In the genomic region with DNA sequence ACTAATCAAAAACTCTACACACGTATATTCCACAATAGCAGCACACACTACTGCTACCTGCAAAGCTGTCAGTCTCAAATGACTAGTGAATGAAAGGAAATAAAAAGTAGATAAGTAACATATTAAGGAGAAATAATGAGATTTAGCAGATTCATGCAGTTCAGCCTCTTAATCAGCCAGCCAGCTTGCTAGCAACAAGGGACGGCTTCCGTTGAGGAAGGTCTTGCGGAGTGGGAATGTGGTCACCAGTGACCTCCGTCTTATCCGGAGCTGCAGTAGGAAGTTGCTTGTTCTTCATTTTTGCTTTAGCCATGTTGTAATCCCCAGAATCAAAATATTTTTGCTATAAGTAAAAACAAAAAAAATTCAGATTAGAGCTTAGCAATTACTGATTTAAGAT, we compare ENCODE assay signal across 25 cellular contexts. TPM values are rescaled to one million over a fixed set of nuclear protein-coding genes. Genes with fewer than 3 reads are reported as not detected.
A peak's percentile ranks its signal among the peaks of the same experiment; 100 is the strongest.
DNase-seq lines count a peak whose midpoint lies in the region; ATAC-seq and TF ChIP-seq lines count a peak whose summit lies in the region.
"Had no signal": no experiment of that assay in that cellular context is flagged by ENCODE, and none has a peak within 500 bp of the region (broad histone marks: within the 10 kb centered on the region; RNA-seq: fewer than 3 reads in every experiment).

No MANE protein-coding gene starts in this region.

- H3K27ac Mint-ChIP-seq in glutamatergic neuron (ENCODE audit: unreplicated experiment), result no peak overlapping the region
- H3K27ac Mint-ChIP-seq: activated naive CD4-positive, alpha-beta T cell treated with anti-CD3 and anti-CD28 coated beads for 36 hours had no signal

- no peaks in the 10 kb centered on the region for H3K4me1 Mint-ChIP-seq in glutamatergic neuron (ENCODE audit: low read depth, unreplicated experiment)

- H3K4me3 Mint-ChIP-seq in glutamatergic neuron (ENCODE audit: unreplicated experiment), result no peak overlapping the region
- H3K4me3 Mint-ChIP-seq: activated naive CD4-positive, alpha-beta T cell treated with anti-CD3 and anti-CD28 coated beads for 36 hours had no signal

- H3K4me3 ChIP-seq in left ventricle myocardium inferior, result no peak overlapping the region
- H3K4me3 ChIP-seq in skeletal muscle tissue (ENCODE audit: low read length in 3 of 3), result no peak overlapping the region
- H3K4me3 ChIP-seq: coronary artery, GM23248 had no signal

- H3K27me3 ChIP-seq in left ventricle myocardium inferior (ENCODE audit: low read depth), result no peaks in the 10 kb centered on the region
- H3K27me3 ChIP-seq in skeletal muscle tissue (ENCODE audit: control insufficient read depth in 3 of 3, insufficient read depth in 3 of 3, low read length in 3 of 3), result no peaks in the 10 kb centered on the region

- TF ChIP-seq CTCF in left ventricle myocardium inferior (IDR thresholded peaks at IDR 0.05; ENCODE audit: borderline replicate concordance) (no peak), glutamatergic neuron (IDR thresholded peaks at IDR 0.05; ENCODE audit: partially characterized antibody, unreplicated experiment) (no peak)

- H3K27ac ChIP-seq in left ventricle myocardium inferior (replicated peaks) (no peak overlapping the region), skeletal muscle tissue (ENCODE audit: low read depth, low read length) (peak overlapping the region; percentile 15)
- H3K27ac ChIP-seq: 22Rv1, GM23248 had no signal

- H3K36me3 ChIP-seq in left ventricle myocardium inferior (peaks cover 70% of the 10 kb centered on the region), skeletal muscle tissue (ENCODE audit: control insufficient read depth in 3 of 3, insufficient read depth in 3 of 3, low read length in 3 of 3) (peaks cover 19 to 35% (median 24%) of the 10 kb centered on the region in 3 donors)

- no peaks in the 10 kb centered on the region for H3K9me3 ChIP-seq in left ventricle myocardium inferior (replicated peaks)
- H3K9me3 ChIP-seq in skeletal muscle tissue (ENCODE audit: control insufficient read depth in 3 of 3, low read length in 3 of 3), result no peaks in the 10 kb centered on the region

- H3K9me3 Mint-ChIP-seq in glutamatergic neuron (ENCODE audit: unreplicated experiment), result peaks cover 2% of the 10 kb centered on the region

- H3K9ac ChIP-seq in skeletal muscle tissue (ENCODE audit: low read depth in 1 of 3, low read length in 3 of 3), result no peak overlapping the region
- H3K9ac ChIP-seq: GM23248 had no signal

- intact Hi-C loops in Right ventricle myocardium inferior (cut with DNase I), result no loop called here
- intact Hi-C loops in left ventricle myocardium inferior (cut with micrococcal nuclease), result no loop called here

- peaks cover 2% of the 10 kb centered on the region for H3K36me3 Mint-ChIP-seq in glutamatergic neuron (ENCODE audit: unreplicated experiment)

- peak; percentile 46 for ATAC-seq in Right ventricle myocardium inferior

- H3K4me1 ChIP-seq in left ventricle myocardium inferior, result peaks cover 34% of the 10 kb centered on the region
- peaks cover 2 to 3% (median 3%) of the 10 kb centered on the region in 3 donors for H3K4me1 ChIP-seq in skeletal muscle tissue (ENCODE audit: control insufficient read depth in 3 of 3, insufficient read depth in 3 of 3, low read length in 3 of 3)

- H3K27me3 Mint-ChIP-seq in glutamatergic neuron (ENCODE audit: unreplicated experiment), result no peaks in the 10 kb centered on the region

- peak; percentile 62 for DNase-seq in Right ventricle myocardium inferior (ENCODE audit: missing footprints)
- no peak for DNase-seq in left ventricle myocardium inferior
- peak; percentile 76 for DNase-seq in SKM-1 treated with dmso at 0.1 percent for 144 hours (lab: John Stamatoyannopoulos, UW; ENCODE audit: unreplicated experiment)
- DNase-seq in left kidney (ENCODE audit: low read depth, low spot score), result peak; percentile 23
- DNase-seq in A172 (ENCODE audit: low spot score), result no peak
- DNase-seq in glutamatergic neuron, result no peak
- DNase-seq in EL, result no peak
- DNase-seq: activated CD4-positive, alpha-beta T cell treated with anti-CD3 and anti-CD28 coated beads for 1 hour; activated CD8-positive, alpha-beta memory T cell treated with anti-CD3 and anti-CD28 coated beads for 24 hours; activated naive CD4-positive, alpha-beta T cell treated with anti-CD3 and anti-CD28 coated beads for 36 hours; activated T-cell treated with anti-CD3 and anti-CD28 coated beads, Interleukin-2, amount 50 U/mL, for 48 hours; AML-193; amniotic stem cell; GM23248; NCI-H1436; NCI-H2107; NK-92 treated with Interleukin-12 subunit alpha and Interleukin-12 subunit beta, amount 100 ng/mL, for 24 hours; occipital lobe; RPMI8226; stimulated activated CD4-positive, alpha-beta T cell treated with anti-CD3 and anti-CD28 coated beads, Interleukin-15, amount 100 ng/mL, for 24 hours; stimulated activated CD8-positive, alpha-beta memory T cell treated with anti-CD3 and anti-CD28 coated beads, Interleukin-4, amount 100 ng/mL, for 48 hours; T1000 had no signal

RNA-seq across cellular contexts. Expression of a gene that starts 17.1 kb away (rescaled TPM):
- total RNA-seq in Right ventricle myocardium inferior (155 TPM), left ventricle myocardium inferior (162 TPM), skeletal muscle tissue (69.9 TPM), glutamatergic neuron (ENCODE audit: unreplicated experiment) (219 TPM)
- total RNA-seq in A172 (2014; rRNA removed; shearing (Covaris generic)), result 167 and 212 TPM in 2 replicates

RNA-seq across cellular contexts. Expression of a gene that starts 23.1 kb away (rescaled TPM):
- 7.9 TPM for total RNA-seq in Right ventricle myocardium inferior
- 6.5 TPM for total RNA-seq in left ventricle myocardium inferior
- 9.4 TPM for total RNA-seq in skeletal muscle tissue
- 23.9 and 33.4 TPM in 2 replicates for total RNA-seq in A172 (2014; rRNA removed; shearing (Covaris generic))
- total RNA-seq in glutamatergic neuron (ENCODE audit: unreplicated experiment), result 61.0 TPM

Comparison
In these comparisons a context has a peak if more than half of its experiments do, and no peak if none do; other contexts are left out.
1. DNase-seq: peak in Right ventricle myocardium inferior (single experiment), SKM-1 treated with dmso at 0.1 percent for 144 hours (single experiment) and left kidney (single experiment); none in left ventricle myocardium inferior (single experiment), A172 (single experiment), glutamatergic neuron (single experiment) and EL (single experiment).